In the genomic region with DNA sequence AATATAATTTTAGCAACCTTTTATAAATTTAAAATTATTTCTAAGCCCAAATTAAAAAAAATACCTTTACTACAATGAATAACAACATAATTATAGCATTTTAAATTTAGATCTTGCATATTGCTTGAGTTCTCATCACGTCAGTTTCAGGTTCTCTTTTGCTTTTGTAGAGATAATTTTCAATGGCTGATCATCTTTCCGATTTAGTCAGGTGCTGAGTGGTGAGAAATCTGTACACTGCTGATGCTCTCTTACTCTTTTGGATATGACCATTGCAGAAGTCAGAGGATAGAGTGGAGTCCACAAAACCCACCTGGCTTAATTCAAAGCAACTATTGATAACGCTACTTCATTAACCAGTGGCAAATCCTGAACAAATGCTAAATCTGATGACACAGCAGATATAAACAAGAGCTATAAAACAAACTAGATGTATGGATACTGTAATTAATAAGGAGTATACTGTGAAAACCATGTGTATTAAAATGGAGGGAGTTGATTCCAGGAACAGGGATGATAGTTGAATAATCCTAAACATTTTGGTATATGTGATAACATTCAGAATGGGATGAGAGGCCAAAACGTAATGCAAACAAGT, we compare ENCODE assay signal across 17 cellular contexts.
DNase-seq lines count a peak whose midpoint lies in the region; ATAC-seq and TF ChIP-seq lines count a peak whose summit lies in the region.
"Had no signal": no experiment of that assay in that cellular context is flagged by ENCODE, and none has a peak within 500 bp of the region (broad histone marks: within the 10 kb centered on the region; RNA-seq: fewer than 3 reads in every experiment).

No MANE protein-coding gene starts in this region.

- no peak overlapping the region for H3T11ph ChIP-seq in H9 (ENCODE audit: low read length)

- H3K4me1 Mint-ChIP-seq in H9 (peaks cover 0 to 4% of the 10 kb centered on the region in 2 experiments; a peak in 1 of 4 replicates), naive B cell (peaks cover 15 to 29% (median 23%) of the 10 kb centered on the region in 3 donors)
- H3K4me1 Mint-ChIP-seq: CD4-positive, CD25-positive, alpha-beta regulatory T cell; T-cell had no signal

- ATAC-seq in SK-N-SH treated with all-trans-retinoic acid at 6 μM for 48 hours = no peak
- peak; percentile 25 to 50 for ATAC-seq in naive B cell (ENCODE audit: low read depth in 2 of 2)
- ATAC-seq: T-cell had no signal

- H4K91ac ChIP-seq in H9 (ENCODE audit: insufficient read length, low read depth, low read length) = no peak overlapping the region

- no peak overlapping the region for H2BK15ac ChIP-seq in H9 (ENCODE audit: low read depth, low read length)

- H4K20me1 ChIP-seq in SK-N-SH (ENCODE audit: insufficient read depth) = no peaks in the 10 kb centered on the region
- no peaks in the 10 kb centered on the region for H4K20me1 ChIP-seq in H9 (ENCODE audit: control insufficient read depth, insufficient read depth, insufficient read length)
- no peaks in the 10 kb centered on the region for H4K20me1 ChIP-seq in OCI-LY7 (ENCODE audit: insufficient read depth, low read length)

- no peak overlapping the region for H2BK5ac ChIP-seq in H9 (ENCODE audit: insufficient read length, low read length)

- no peak overlapping the region for H2BK20ac ChIP-seq in H9 (ENCODE audit: low read depth, low read length, poor library complexity, severe bottlenecking)

- H3K27ac ChIP-seq in SK-N-SH (ENCODE audit: low read depth in 2 of 2, low read length in 1 of 2) = no peak overlapping the region
- H3K27ac ChIP-seq in H9 (ENCODE audit: insufficient read length, low read depth, low read length) = no peak overlapping the region
- no peak overlapping the region for H3K27ac ChIP-seq in OCI-LY7 (ENCODE audit: low read depth, low read length, poor library complexity, severe bottlenecking)
- no peak overlapping the region for H3K27ac ChIP-seq in right atrium auricular region
- no peak overlapping the region for H3K27ac ChIP-seq in adrenal gland
- H3K27ac ChIP-seq: 22Rv1, SJSA1 had no signal

- H3K36me3 ChIP-seq in SK-N-SH (replicated peaks in 1 of 2; ENCODE audit: control insufficient read depth in 1 of 2, insufficient read depth in 2 of 2, low read length in 1 of 2) (no peaks in the 10 kb centered on the region), OCI-LY7 (ENCODE audit: insufficient read depth, low read length) (no peaks in the 10 kb centered on the region), right atrium auricular region (no peaks in the 10 kb centered on the region), adrenal gland (replicated peaks in 1 of 2) (no peaks in the 10 kb centered on the region)
- H3K36me3 ChIP-seq: BE2C, SJSA1 had no signal

- no peaks in the 10 kb centered on the region; a peak in 1 of 4 replicates for H3K4me1 ChIP-seq in SK-N-SH (ENCODE audit: control insufficient read depth in 1 of 2, insufficient read depth in 2 of 2, low read depth in 1 of 2, low read length in 1 of 2)
- H3K4me1 ChIP-seq in H9 (ENCODE audit: insufficient read depth, low read length) = no peaks in the 10 kb centered on the region
- H3K4me1 ChIP-seq in OCI-LY7 (ENCODE audit: insufficient read depth, low read length, poor library complexity, severe bottlenecking) = peaks cover 14% of the 10 kb centered on the region
- no peaks in the 10 kb centered on the region for H3K4me1 ChIP-seq in right atrium auricular region
- H3K4me1 ChIP-seq in adrenal gland (replicated peaks in 1 of 2) = no peaks in the 10 kb centered on the region
- H3K4me1 ChIP-seq: BE2C, SJSA1 had no signal

- BruUV-seq in OCI-LY7 (replicated peaks; lab: Mats Ljungman, UMichigan) = no TSS peak

- H2AK5ac ChIP-seq in H9 (ENCODE audit: insufficient read length, low read length) = no peak overlapping the region

- H2AFZ ChIP-seq in SK-N-SH (ENCODE audit: low read depth) (peak overlapping the region; percentile 42; the same call in 1 of the 2 replicates), H9 (ENCODE audit: low read length) (no peak overlapping the region), OCI-LY7 (ENCODE audit: low read length) (peak overlapping the region; percentile 38; the same call in 1 of the 2 replicates)

- no peaks in the 10 kb centered on the region for H3K27me3 ChIP-seq in SK-N-SH (ENCODE audit: insufficient read depth)
- H3K27me3 ChIP-seq in H9 (ENCODE audit: insufficient read depth, low read length) = no peaks in the 10 kb centered on the region
- no peaks in the 10 kb centered on the region for H3K27me3 ChIP-seq in right atrium auricular region
- no peaks in the 10 kb centered on the region for H3K27me3 ChIP-seq in adrenal gland
- H3K27me3 ChIP-seq: BE2C, SJSA1 had no signal

- DNase-seq in SK-N-SH = no peak
- DNase-seq in H9 = no peak
- no peak for DNase-seq in OCI-LY7 (ENCODE audit: low spot score)
- peak; percentile 0 for DNase-seq in naive B cell
- DNase-seq in NCI-H82 treated with DMSO at 0.1 percent for 48 hours (lab: John Stamatoyannopoulos, UW; ENCODE audit: unreplicated experiment) = no peak
- no peak for DNase-seq in right atrium auricular region (ENCODE audit: low spot score)
- no peak for DNase-seq in adrenal gland
- DNase-seq: BE2C; CD4-positive, CD25-positive, alpha-beta regulatory T cell; COR-L47; GDM1; GOT3; NCI-H1694 treated with DMSO at 0.1 percent for 48 hours; T-cell had no signal

- TF ChIP-seq POLR2A in adrenal gland (IDR thresholded peaks at IDR 0.05) = no peak

- H3K4me3 Mint-ChIP-seq in H9 = no peak overlapping the region
- peak overlapping the region in 6 of 8 donors; percentile 8 to 68 (median 28) for H3K4me3 Mint-ChIP-seq in naive B cell
- H3K4me3 Mint-ChIP-seq: CD4-positive, CD25-positive, alpha-beta regulatory T cell; T-cell had no signal

- H3K9ac ChIP-seq in SK-N-SH (no peak overlapping the region), H9 (ENCODE audit: extremely low read depth, insufficient read length, low read length) (peak overlapping the region; percentile 37)

- no peaks in the 10 kb centered on the region for H3F3A ChIP-seq in SK-N-SH (replicated peaks; ENCODE audit: insufficient read depth)

- H2BK120ac ChIP-seq in H9 (ENCODE audit: low read depth, low read length, poor library complexity, severe bottlenecking) = no peak overlapping the region

- H3K23me2 ChIP-seq in H9 (ENCODE audit: insufficient read length, low read depth, low read length, poor library complexity, severe bottlenecking) = no peaks in the 10 kb centered on the region

- H3K9me3 Mint-ChIP-seq in H9 (no peaks in the 10 kb centered on the region), naive B cell (no peaks in the 10 kb centered on the region)

- CTCF ChIA-PET in SK-N-SH (lab: Yijun Ruan, JAX) = no interaction called here
- CTCF ChIA-PET in OCI-LY7 (lab: Charles Lee; ENCODE audit: unreplicated experiment) = no interaction called here

- H3K14ac ChIP-seq in H9 (ENCODE audit: insufficient read depth, low read length) = no peak overlapping the region

- H4K5ac ChIP-seq in H9 (ENCODE audit: insufficient read length, low read depth, low read length) = no peak overlapping the region

- TF ChIP-seq CTCF in SK-N-SH (IDR thresholded peaks at IDR 0.05) = no peak
- no peak for TF ChIP-seq CTCF in H9 (conservative IDR thresholded peaks at IDR 0.05)
- no peak for TF ChIP-seq CTCF in OCI-LY7 (conservative IDR thresholded peaks at IDR 0.05; ENCODE audit: low read length)
- TF ChIP-seq CTCF in right atrium auricular region (IDR thresholded peaks at IDR 0.05) = no peak
- TF ChIP-seq CTCF in adrenal gland (IDR thresholded peaks at IDR 0.05) = no peak

- H3K4me3 ChIP-seq in SK-N-SH (ENCODE audit: low read depth in 2 of 2, low read length in 1 of 2) (no peak overlapping the region), OCI-LY7 (ENCODE audit: low read depth, low read length, poor library complexity, severe bottlenecking) (no peak overlapping the region), right atrium auricular region (no peak overlapping the region), adrenal gland (no peak overlapping the region)
- H3K4me3 ChIP-seq: SJSA1 had no signal

- H3K79me2 ChIP-seq in SK-N-SH (ENCODE audit: insufficient read depth) = no peaks in the 10 kb centered on the region
- H3K79me2 ChIP-seq in H9 (ENCODE audit: insufficient read depth, low read length) = no peaks in the 10 kb centered on the region
- H3K79me2 ChIP-seq in OCI-LY7 (ENCODE audit: insufficient read depth, low read depth, low read length) = no peaks in the 10 kb centered on the region

- no peak overlapping the region for H3K56ac ChIP-seq in H9 (ENCODE audit: insufficient read length, low read depth, low read length)

- H3K79me1 ChIP-seq in H9 (ENCODE audit: insufficient read depth, low read depth, low read length, poor library complexity, severe bottlenecking) = no peaks in the 10 kb centered on the region

- POLR2A ChIA-PET in SK-N-SH (lab: Yijun Ruan, JAX) (no interaction called here), OCI-LY7 (lab: Charles Lee) (interaction anchor here (0.6 to 1.3 kb wide), 4 partner anchors 10 to 1227 kb away, joined by 3 to 5 read pairs (median 4); no protein-coding TSS in a partner anchor)

- no peak overlapping the region for H3K23ac ChIP-seq in H9 (ENCODE audit: insufficient read length, low read depth, low read length)

- no peak overlapping the region for H3K18ac ChIP-seq in H9 (ENCODE audit: insufficient read length, low read depth, low read length)

- H3K4me2 ChIP-seq in SK-N-SH (no peak overlapping the region), H9 (ENCODE audit: insufficient read depth, insufficient read length, low read length) (no peak overlapping the region), OCI-LY7 (ENCODE audit: low read length) (peak overlapping the region; percentile 57)

- H3K9me3 ChIP-seq in SK-N-SH (no peaks in the 10 kb centered on the region), H9 (ENCODE audit: control insufficient read depth, low read depth, low read length) (no peaks in the 10 kb centered on the region), OCI-LY7 (ENCODE audit: low read length) (no peaks in the 10 kb centered on the region), right atrium auricular region (no peaks in the 10 kb centered on the region), adrenal gland (replicated peaks in 1 of 3) (no peaks in the 10 kb centered on the region)
- H3K9me3 ChIP-seq: BE2C, SJSA1 had no signal

- no peak for TF ChIP-seq EP300 in SK-N-SH (IDR thresholded peaks at IDR 0.05; ENCODE audit: borderline replicate concordance in 1 of 2, low read depth in 1 of 2, low read length in 1 of 2)

- no peak for TF ChIP-seq RAD21 in SK-N-SH (IDR thresholded peaks at IDR 0.05; ENCODE audit: low read length)

- H3K27me3 Mint-ChIP-seq in H9 (ENCODE audit: low read depth) (no peaks in the 10 kb centered on the region), naive B cell (no peaks in the 10 kb centered on the region)
- H3K27me3 Mint-ChIP-seq: CD4-positive, CD25-positive, alpha-beta regulatory T cell; T-cell had no signal

- no peak overlapping the region for H4K8ac ChIP-seq in H9 (replicated peaks; ENCODE audit: insufficient read length, low read depth, low read length)

- no peaks in the 10 kb centered on the region for H3K36me3 Mint-ChIP-seq in H9 (ENCODE audit: insufficient read depth in 1 of 3, low read depth in 3 of 3)
- no peaks in the 10 kb centered on the region for H3K36me3 Mint-ChIP-seq in naive B cell
- H3K36me3 Mint-ChIP-seq: CD4-positive, CD25-positive, alpha-beta regulatory T cell; T-cell had no signal

- no peak overlapping the region for H3K27ac Mint-ChIP-seq in H9
- H3K27ac Mint-ChIP-seq in naive B cell = peak overlapping the region in 4 of 6 donors; percentile 7 to 86 (median 25)
- H3K27ac Mint-ChIP-seq: T-cell had no signal

- H2BK12ac ChIP-seq in H9 (ENCODE audit: insufficient read length, low read depth, low read length) = no peak overlapping the region

- intact Hi-C loops in OCI-LY7 (cut with micrococcal nuclease; ENCODE audit: unreplicated experiment) (no loop called here), adrenal gland (cut with DNase I) (no loop called here)

- no peaks in the 10 kb centered on the region for H3K9me2 ChIP-seq in SK-N-SH
- H3K9me2 ChIP-seq in OCI-LY7 (ENCODE audit: insufficient read depth, low read length) = no peaks in the 10 kb centered on the region

- H3K4ac ChIP-seq in H9 (ENCODE audit: low read depth, low read length) = no peak overlapping the region

- 79% methylated on average over 4 of the region's 4 CpGs for WGBS in SK-N-SH (ENCODE audit: low lambda C conversion rate)
- no CpG with 5 or more reads among the region's 4 CpGs for WGBS in H9 (ENCODE audit: extremely low coverage, insufficient read length, low lambda C conversion rate)
- 68 to 88% (median 78%) methylated on average over 4 of the region's 4 CpGs for WGBS in adrenal gland, 4 donors

Comparison
In these comparisons a context has a peak if more than half of its experiments do, and no peak if none do; other contexts are left out.
1. H3K27ac Mint-ChIP-seq: peak in naive B cell (4 of 6); none in H9 (0 of 3).
2. H3K4me3 Mint-ChIP-seq: peak in naive B cell (6 of 8); none in H9 (0 of 2).